20 cellular contexts compared by ENCODE assay signal in the genomic region with DNA sequence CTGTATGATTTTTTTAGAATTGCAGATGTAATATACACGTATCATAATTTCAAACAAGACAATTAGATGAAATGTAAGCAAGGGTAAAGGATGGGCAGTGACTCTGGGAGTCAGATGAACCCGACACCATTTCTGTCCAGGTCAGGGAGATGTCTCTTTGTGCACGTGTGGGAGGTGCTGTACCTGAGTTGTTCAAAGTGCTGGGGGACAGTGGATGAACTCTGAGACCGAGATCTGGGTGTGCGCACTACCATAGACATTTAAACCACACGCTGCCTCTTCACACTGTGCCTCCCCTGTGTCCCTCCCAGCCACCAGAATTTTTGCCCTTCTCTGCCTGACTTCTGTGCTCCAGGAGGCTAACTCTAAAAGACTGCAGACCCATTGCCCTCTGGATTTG. TPM values are rescaled to one million over a fixed set of nuclear protein-coding genes. Genes with fewer than 3 reads are reported as not detected.
"Had no signal": no experiment of that assay in that cellular context is flagged by ENCODE, and none has a peak within 500 bp of the region (broad histone marks: within the 10 kb centered on the region; RNA-seq: fewer than 3 reads in every experiment).

No MANE protein-coding gene starts in this region.

- FAIRE-seq: endometrium had no signal

- H3K9me3 ChIP-seq: gastrocnemius medialis, heart right ventricle, left lung, lower lobe of right lung, neutrophil, psoas muscle, spleen, tibial artery had no signal

- ATAC-seq: esophagus mucosa; gastrocnemius medialis; heart right ventricle; naive thymus-derived CD4-positive, alpha-beta T cell; psoas muscle; sciatic nerve; stimulated activated memory B cell treated with anti-CD40 and anti-IgM and Interleukin-4, amounts not matched to agents 10 μg/mL and 1 μg/mL and 100 μg/mL, for 72 hours had no signal

- H3K4me1 ChIP-seq: gastrocnemius medialis, left lung, lower lobe of right lung, psoas muscle, tibial artery had no signal

- DNase-seq: effector memory CD4-positive, alpha-beta T cell; gastrocnemius medialis; heart right ventricle; islet precursor cell; left lung; lower lobe of right lung; naive thymus-derived CD4-positive, alpha-beta T cell; nephron progenitor cell; psoas muscle; retina; spleen; stimulated activated CD4-positive, alpha-beta T cell treated with anti-CD3 and anti-CD28 coated beads, Interleukin-15, amount 100 ng/mL, for 24 hours; stimulated activated CD4-positive, alpha-beta T cell treated with anti-CD3 and anti-CD28 coated beads, Interleukin-1b, Interleukin-23, amount 100 ng/mL, for 48 hours; stimulated activated CD4-positive, alpha-beta T cell treated with anti-CD3 and anti-CD28 coated beads, Interleukin-4, amount 100 ng/mL, for 24 hours; tibial artery had no signal

- H3K36me3 ChIP-seq: gastrocnemius medialis, heart right ventricle, left lung, lower lobe of right lung, neutrophil, spleen, tibial artery had no signal

- H3K4me3 ChIP-seq: gastrocnemius medialis, heart right ventricle, left lung, lower lobe of right lung, psoas muscle, spleen, tibial artery had no signal

- H3K27ac ChIP-seq: gastrocnemius medialis, heart right ventricle, left lung, lower lobe of right lung, neutrophil, psoas muscle, spleen, tibial artery had no signal

RNA-seq across cellular contexts. Expression of a gene that starts 5.9 kb away (rescaled TPM):
- polyA plus RNA-seq: naive thymus-derived CD4-positive, alpha-beta T cell had no signal
